In the genomic region with DNA sequence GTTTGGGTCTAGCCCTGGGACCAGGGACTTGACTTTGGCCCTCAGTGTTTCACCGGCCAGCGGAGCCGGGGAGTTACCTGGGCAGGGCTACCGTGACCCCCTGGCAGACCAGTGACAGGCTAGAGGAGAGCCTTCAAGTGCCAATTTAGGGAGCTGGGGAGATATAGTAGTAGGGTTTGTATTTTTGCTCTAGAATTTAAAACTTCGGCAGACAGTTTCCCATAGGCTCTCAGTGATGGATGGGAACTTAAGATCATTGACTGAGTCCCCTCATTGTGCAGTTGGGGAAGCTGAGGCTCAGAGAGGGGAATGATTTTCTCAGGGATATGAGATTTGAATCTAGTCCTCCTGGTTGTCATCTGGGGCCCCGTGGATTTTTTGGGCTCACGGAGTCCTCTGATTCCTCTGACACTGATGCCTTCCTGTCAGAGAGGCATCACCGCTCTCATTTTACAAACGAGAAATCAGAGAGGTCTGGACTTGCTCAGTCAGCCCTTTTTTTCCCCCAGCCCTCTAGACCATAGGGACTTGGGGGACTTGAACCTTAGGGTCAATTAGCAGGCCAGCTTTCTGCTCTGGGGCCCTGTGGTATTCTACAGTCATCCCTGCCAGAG, we compare ENCODE assay signal across 1 cellular context.
TF ChIP-seq lines count a peak whose summit lies in the region.

No MANE protein-coding gene starts in this region.

TF ChIP-seq in HCT116, 20 proteins besides CTCF, POLR2A, EP300 and RAD21 (continued from another document):
- TF ChIP-seq REST (IDR thresholded peaks at IDR 0.05; ENCODE audit: low read depth) (no peak), MAX (IDR thresholded peaks at IDR 0.05) (no peak), EGR1 (IDR thresholded peaks at IDR 0.05; ENCODE audit: low read depth) (no peak), SRF (IDR thresholded peaks at IDR 0.05; ENCODE audit: low read depth) (no peak), JUND (IDR thresholded peaks at IDR 0.05) (no peak)
